Comparison of ENCODE assay signal across 20 cellular contexts in genomic region chr22:32971252-32971651, GRCh38.
"Had no signal": no experiment of that assay in that cellular context is flagged by ENCODE, and none has a peak within 500 bp of the region (broad histone marks: within the 10 kb centered on the region; RNA-seq: fewer than 3 reads in every experiment).

No MANE protein-coding gene starts in this region.

- H3K27me3 ChIP-seq: ascending aorta, breast epithelium, gastrocnemius medialis, vagina had no signal

- H3K36me3 ChIP-seq: ascending aorta, breast epithelium, gastrocnemius medialis, stomach, vagina, WERI-Rb-1 had no signal

- H3K4me3 ChIP-seq: ascending aorta, breast epithelium, gastrocnemius medialis, stomach, vagina had no signal

- H3K4me1 ChIP-seq: ascending aorta, breast epithelium, gastrocnemius medialis, vagina had no signal

- H3K9me3 ChIP-seq: ascending aorta, gastrocnemius medialis, vagina had no signal

- ATAC-seq: activated CD8-positive, alpha-beta memory T cell treated with anti-CD3 and anti-CD28 coated beads, Interleukin-2, amount 10 ng/mL, durations not matched to agents 7 days and 5 days; activated CD8-positive, alpha-beta T cell treated with anti-CD3 and anti-CD28 coated beads for 36 hours; esophagus mucosa; gastrocnemius medialis had no signal

- H3K27ac ChIP-seq: ascending aorta, breast epithelium, gastrocnemius medialis, vagina, WERI-Rb-1 had no signal

- DNase-seq: activated CD4-positive, alpha-beta T cell treated with anti-CD3 and anti-CD28 coated beads, Interleukin-2, amount 10 ng/mL, durations not matched to agents 7 days and 5 days; activated CD4-positive, CD25-positive, alpha-beta regulatory T cell treated with anti-CD3 and anti-CD28 coated beads, Interleukin-2, amount 50 U/mL, for 72 hours; activated CD8-positive, alpha-beta memory T cell treated with anti-CD3 and anti-CD28 coated beads, Interleukin-2, amount 10 ng/mL, durations not matched to agents 7 days and 5 days; activated CD8-positive, alpha-beta T cell treated with anti-CD3 and anti-CD28 coated beads for 36 hours; activated gamma-delta T cell treated with Interleukin-2 at 50 U/mL for 16 hours; effector memory CD4-positive, alpha-beta T cell; gastrocnemius medialis; head of caudate nucleus; midbrain; occipital lobe; retina; stimulated activated CD4-positive, alpha-beta T cell treated with anti-CD3 and anti-CD28 coated beads, Interleukin-12 subunit alpha, Interleukin-12 subunit beta, amount 100 ng/mL, for 4 hours; stimulated activated CD4-positive, alpha-beta T cell treated with anti-CD3 and anti-CD28 coated beads, Interleukin-4, amount 100 ng/mL, for 4 hours; stomach; trophoblast cell; WERI-Rb-1 had no signal
